20 cellular contexts compared by ENCODE assay signal in genomic region chr4:118287691-118288090, GRCh38.
DNase-seq lines count a peak whose midpoint lies in the region; ATAC-seq and TF ChIP-seq lines count a peak whose summit lies in the region.
"Had no signal": no experiment of that assay in that cellular context is flagged by ENCODE, and none has a peak within 500 bp of the region (broad histone marks: within the 10 kb centered on the region; RNA-seq: fewer than 3 reads in every experiment).

No MANE protein-coding gene starts in this region.

- peak overlapping the region; percentile 33 for H3K4me2 ChIP-seq in GM23248 (ENCODE audit: unreplicated experiment)

- no peaks in the 10 kb centered on the region for H4K20me1 ChIP-seq in GM23248 (ENCODE audit: insufficient read depth)

- H3K27ac Mint-ChIP-seq in osteocyte (ENCODE audit: unreplicated experiment): peak overlapping the region; percentile 66
- H3K27ac Mint-ChIP-seq: B cell; CD4-positive, alpha-beta T cell had no signal

- H3K27me3 Mint-ChIP-seq in osteocyte (ENCODE audit: unreplicated experiment): no peaks in the 10 kb centered on the region
- H3K27me3 Mint-ChIP-seq: B cell; CD4-positive, alpha-beta T cell had no signal

- H3K9me3 ChIP-seq in GM23248 (ENCODE audit: low read depth) (no peaks in the 10 kb centered on the region), mucosa of descending colon (no peaks in the 10 kb centered on the region)
- H3K9me3 ChIP-seq: Peyer's patch had no signal

- no peaks in the 10 kb centered on the region for H3K79me2 ChIP-seq in GM23248 (ENCODE audit: insufficient read depth)

- H3K4me3 ChIP-seq in GM23248 (no peak overlapping the region), mucosa of descending colon (no peak overlapping the region)
- H3K4me3 ChIP-seq: Peyer's patch had no signal

- H3K27ac ChIP-seq in GM23248: peak overlapping the region; percentile 36
- H3K27ac ChIP-seq: Peyer's patch had no signal

- no peak overlapping the region for H3K9ac ChIP-seq in GM23248

- no peak for DNase-seq in GM23248
- DNase-seq in brain pericyte (ENCODE audit: low read depth, low spot score): peak; percentile 17
- DNase-seq in fibroblast of peridontal ligament (ENCODE audit: extremely low read depth): peak; percentile 68
- DNase-seq in osteocyte (ENCODE audit: extremely low spot score, unreplicated experiment): no peak
- DNase-seq in mucosa of descending colon: no peak
- DNase-seq in T-helper 2 cell: no peak
- no peak for DNase-seq in hippocampal formation (lab: John Stamatoyannopoulos, UW)
- DNase-seq: ACHN; CD4-positive, alpha-beta T cell; DND-41; MM.1S; NCI-H1105 treated with DMSO at 0.1 percent for 48 hours; NCI-H187 treated with DMSO at 0.1 percent for 48 hours; NCI-H2171; NCI-H446 treated with DMSO at 0.1 percent for 48 hours; NCI-H774; Peyer's patch; SHP77 treated with DMSO at 0.1 percent for 48 hours had no signal

- no peaks in the 10 kb centered on the region for H3K36me3 Mint-ChIP-seq in osteocyte (ENCODE audit: unreplicated experiment)

- intact Hi-C loops in mucosa of descending colon (cut with DNase I, micrococcal nuclease): no loop called here

- H3K4me1 ChIP-seq in GM23248 (ENCODE audit: insufficient read depth) (peaks cover 52% of the 10 kb centered on the region), mucosa of descending colon (ENCODE audit: low read depth) (no peaks in the 10 kb centered on the region)
- H3K4me1 ChIP-seq: Peyer's patch had no signal

- no peaks in the 10 kb centered on the region for H3K9me3 Mint-ChIP-seq in osteocyte (ENCODE audit: unreplicated experiment)
- H3K9me3 Mint-ChIP-seq: CD4-positive, alpha-beta T cell had no signal

- TF ChIP-seq CTCF in osteocyte (IDR thresholded peaks at IDR 0.05) (no peak), mucosa of descending colon (IDR thresholded peaks at IDR 0.05) (no peak)

- in situ Hi-C loops in GM23248 (cut with MboI): loop anchor here (25.0 kb wide), 1 partner anchor 225 kb away; no protein-coding TSS in a partner anchor

- H3K4me1 Mint-ChIP-seq in osteocyte (ENCODE audit: unreplicated experiment): peaks cover 47% of the 10 kb centered on the region

- H3K36me3 ChIP-seq in GM23248 (ENCODE audit: low read depth) (no peaks in the 10 kb centered on the region), mucosa of descending colon (ENCODE audit: low read depth) (no peaks in the 10 kb centered on the region)
- H3K36me3 ChIP-seq: Peyer's patch had no signal

- peaks cover 79% of the 10 kb centered on the region for H3F3A ChIP-seq in GM23248 (ENCODE audit: insufficient read depth)

- H3K4me3 Mint-ChIP-seq in osteocyte (ENCODE audit: unreplicated experiment): no peak overlapping the region
- H3K4me3 Mint-ChIP-seq: B cell; CD4-positive, alpha-beta T cell had no signal

- no peaks in the 10 kb centered on the region for H3K9me2 ChIP-seq in GM23248 (ENCODE audit: insufficient read depth)

- H2AFZ ChIP-seq in GM23248: no peak overlapping the region

- H3K27me3 ChIP-seq in GM23248 (replicated peaks; ENCODE audit: insufficient read depth): no peaks in the 10 kb centered on the region
- H3K27me3 ChIP-seq: Peyer's patch had no signal

- ATAC-seq in mucosa of descending colon (no peak), HG03025 (IDR thresholded peaks at IDR 0.05; ENCODE audit: low FRiP score, unreplicated experiment) (no peak)

Comparison
In these comparisons a context has a peak if more than half of its experiments do, and no peak if none do; other contexts are left out.
1. DNase-seq: peak in brain pericyte (single experiment) and fibroblast of peridontal ligament (single experiment); none in GM23248 (single experiment), osteocyte (single experiment), mucosa of descending colon (0 of 3), T-helper 2 cell (0 of 5) and hippocampal formation (0 of 2).